Comparison of ENCODE assay signal across 1 cellular context in the genomic region with DNA sequence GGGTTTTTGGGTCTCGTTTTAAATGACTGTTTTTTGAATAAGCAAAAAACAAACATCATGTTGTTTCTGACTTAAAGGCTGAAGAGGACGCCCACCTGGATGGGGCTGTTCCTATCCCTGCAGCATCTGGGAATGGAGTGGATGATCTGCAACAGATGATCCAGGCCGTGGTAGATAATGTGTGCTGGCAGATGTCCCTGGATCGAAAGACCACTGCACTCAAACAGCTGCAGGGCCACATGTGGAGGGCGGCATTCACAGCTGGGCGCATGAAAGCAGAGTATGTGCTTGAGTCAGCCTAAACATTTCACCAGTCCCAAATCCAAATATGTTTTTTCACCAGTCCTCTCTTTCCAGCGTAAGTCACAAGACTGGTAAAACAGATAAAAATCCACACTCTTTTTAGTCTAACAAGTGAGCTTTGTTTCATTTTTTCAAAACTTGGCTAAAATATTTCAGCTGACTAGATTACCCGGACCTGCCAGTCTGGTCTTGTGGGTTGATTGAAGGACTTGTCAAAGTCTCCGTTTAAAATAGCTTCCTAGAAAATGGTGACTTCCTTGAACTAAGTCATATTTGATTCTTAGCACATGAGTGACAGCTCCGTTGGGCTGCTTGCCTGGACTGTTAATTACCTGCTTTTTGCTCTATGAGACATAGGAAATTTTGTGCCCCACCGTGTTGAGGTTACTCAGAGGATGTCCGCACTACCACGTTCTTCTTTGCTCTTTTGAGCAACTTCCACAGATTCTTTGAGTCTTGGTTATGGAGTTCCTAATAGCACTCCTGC.
A peak's percentile ranks its signal among the peaks of the same experiment; 100 is the strongest.
TF ChIP-seq lines count a peak whose summit lies in the region.

No MANE protein-coding gene starts in this region.

TF ChIP-seq in SK-N-SH treated with all-trans-retinoic acid at 6 μM for 48 hours, 23 proteins besides CTCF, POLR2A, EP300 and RAD21 (continued from another document):
- TF ChIP-seq TCF4 (CRISPR knock-in tag; IDR thresholded peaks at IDR 0.05; ENCODE audit: borderline replicate concordance): peak; percentile 57; the same call in 1 of the 2 replicates
- TF ChIP-seq RARB (CRISPR knock-in tag; IDR thresholded peaks at IDR 0.05): no peak
